In genomic region chr16:3960049-3960809, GRCh38 we compare ENCODE assay signal across 9 cellular contexts.
A peak's percentile ranks its signal among the peaks of the same experiment; 100 is the strongest.
DNase-seq lines count a peak whose midpoint lies in the region; ATAC-seq, FAIRE-seq and TF ChIP-seq lines count a peak whose summit lies in the region.
"Had no signal": no experiment of that assay in that cellular context is flagged by ENCODE, and none has a peak within 500 bp of the region (broad histone marks: within the 10 kb centered on the region; RNA-seq: fewer than 3 reads in every experiment).

No MANE protein-coding gene starts in this region.

- intact Hi-C loops in right cardiac atrium (cut with DNase I): no loop called here

- no peak for TF ChIP-seq EP300 in suprapubic skin (IDR thresholded peaks at IDR 0.05)

- H3K27me3 ChIP-seq in WERI-Rb-1 (ENCODE audit: insufficient read depth, low read depth, severe bottlenecking) (no peaks in the 10 kb centered on the region), right cardiac atrium (ENCODE audit: control insufficient read depth, insufficient read depth) (no peaks in the 10 kb centered on the region), suprapubic skin (peaks cover 12% of the 10 kb centered on the region)

- 43% methylated on average over 19 of the region's 19 CpGs for WGBS in right cardiac atrium
- WGBS in suprapubic skin: 28% methylated on average over 19 of the region's 19 CpGs

- H3K27ac ChIP-seq in WERI-Rb-1 (no peak overlapping the region), right cardiac atrium (ENCODE audit: low read length) (peak overlapping the region; percentile 76), suprapubic skin (peak overlapping the region; percentile 61)

- peaks cover 4% of the 10 kb centered on the region for H3K36me3 ChIP-seq in WERI-Rb-1
- H3K36me3 ChIP-seq in suprapubic skin: peaks cover 4% of the 10 kb centered on the region

- ATAC-seq in right cardiac atrium (no peak), HG03442 (IDR thresholded peaks at IDR 0.05; ENCODE audit: unreplicated experiment) (no peak)

- DNase-seq in NCI-H345 (lab: John Stamatoyannopoulos, UW) (peak; percentile 8), NCI-H345 treated with DMSO at 0.1 percent for 48 hours (lab: John Stamatoyannopoulos, UW; ENCODE audit: unreplicated experiment) (no peak), WERI-Rb-1 (no peak), right cardiac atrium (no peak), suprapubic skin (ENCODE audit: low spot score in 2 of 2) (no peak), GM12892 (ENCODE audit: insufficient read length) (no peak), H54 (ENCODE audit: insufficient read length, low spot score) (no peak)
- DNase-seq: COR-L47 had no signal

- H3K9me3 ChIP-seq in WERI-Rb-1 (ENCODE audit: severe bottlenecking): no peaks in the 10 kb centered on the region
- no peaks in the 10 kb centered on the region for H3K9me3 ChIP-seq in right cardiac atrium (ENCODE audit: control insufficient read depth, low read length)
- H3K9me3 ChIP-seq in suprapubic skin: no peaks in the 10 kb centered on the region

- H3K4me3 ChIP-seq in WERI-Rb-1 (ENCODE audit: low read depth, low read length) (peak overlapping the region; percentile 38), right cardiac atrium (ENCODE audit: low read length) (peak overlapping the region; percentile 56), suprapubic skin (peak overlapping the region; percentile 48)

- TF ChIP-seq CTCF in WERI-Rb-1 (IDR thresholded peaks at IDR 0.05; ENCODE audit: low read depth, low read length) (no peak), suprapubic skin (IDR thresholded peaks at IDR 0.05) (no peak)

- TF ChIP-seq POLR2A in suprapubic skin (IDR thresholded peaks at IDR 0.05) (no peak), GM12892 (IDR thresholded peaks at IDR 0.05; ENCODE audit: low read depth, low read length) (no peak), H54 (IDR thresholded peaks at IDR 0.05; ENCODE audit: low read depth, low read length) (no peak)

- FAIRE-seq in GM12892 (lab: Jason Lieb, UNC): no peak
- FAIRE-seq in H54 (lab: Jason Lieb, UNC): no peak

- peaks cover 2% of the 10 kb centered on the region for H3K4me1 ChIP-seq in right cardiac atrium (ENCODE audit: control insufficient read depth, insufficient read depth, low read length)
- H3K4me1 ChIP-seq in suprapubic skin: peaks cover 27% of the 10 kb centered on the region
